9 cellular contexts compared by ENCODE assay signal in genomic region chr13:98549006-98549727, GRCh38. TPM values are rescaled to one million over a fixed set of nuclear protein-coding genes. Genes with fewer than 3 reads are reported as not detected.
DNase-seq lines count a peak whose midpoint lies in the region; TF ChIP-seq lines count a peak whose summit lies in the region.
"Had no signal": no experiment of that assay in that cellular context is flagged by ENCODE, and none has a peak within 500 bp of the region (broad histone marks: within the 10 kb centered on the region; RNA-seq: fewer than 3 reads in every experiment).

No MANE protein-coding gene starts in this region.

- H3K4me1 Mint-ChIP-seq in IgD-negative memory B cell (peaks cover 48 to 66% (median 56%) of the 10 kb centered on the region in 3 donors), nephron progenitor cell (peaks cover 60% of the 10 kb centered on the region), mesothelial cell of epicardium (peaks cover 28% of the 10 kb centered on the region)

- H3K36me3 Mint-ChIP-seq in IgD-negative memory B cell (peaks cover 9% of the 10 kb centered on the region), nephron progenitor cell (ENCODE audit: low read depth) (peaks cover 71% of the 10 kb centered on the region), mesothelial cell of epicardium (peaks cover 25% of the 10 kb centered on the region)

- TF ChIP-seq CTCF in astrocyte of the spinal cord (IDR thresholded peaks at IDR 0.05; ENCODE audit: low read depth, low read length) (no peak), nephron progenitor cell (IDR thresholded peaks at IDR 0.05) (no peak), GM13977 (IDR thresholded peaks at IDR 0.05; ENCODE audit: extremely low read depth, insufficient read depth, missing control alignments) (no peak), mesothelial cell of epicardium (IDR thresholded peaks at IDR 0.05; ENCODE audit: unreplicated experiment) (no peak)

- in situ Hi-C loops in astrocyte of the spinal cord (cut with HindIII; ENCODE audit: low sequenced_read_pairs) = no loop called here
- in situ Hi-C loops in GM13977 (cut with MboI; ENCODE audit: low pct_unique_long_range_greater_than_20kb, low sequenced_read_pairs, unreplicated experiment) = no loop called here

- no peaks in the 10 kb centered on the region for H3K27me3 Mint-ChIP-seq in IgD-negative memory B cell
- peaks cover 2% of the 10 kb centered on the region for H3K27me3 Mint-ChIP-seq in nephron progenitor cell (ENCODE audit: low read depth, poor library complexity)
- no peaks in the 10 kb centered on the region for H3K27me3 Mint-ChIP-seq in mesothelial cell of epicardium (ENCODE audit: low read depth)

- H3K4me3 Mint-ChIP-seq in IgD-negative memory B cell (peak overlapping the region in 2 of 4 donors; percentile 3 to 17), nephron progenitor cell (no peak overlapping the region), mesothelial cell of epicardium (no peak overlapping the region)

- H3K27ac Mint-ChIP-seq in IgD-negative memory B cell = peak overlapping the region in 2 of 3 donors; percentile 55 to 78
- peak overlapping the region; percentile 61 for H3K27ac Mint-ChIP-seq in nephron progenitor cell
- H3K27ac Mint-ChIP-seq in mesothelial cell of epicardium = no peak overlapping the region

- H3K9me3 Mint-ChIP-seq in IgD-negative memory B cell (no peaks in the 10 kb centered on the region), nephron progenitor cell (peaks cover 31% of the 10 kb centered on the region), mesothelial cell of epicardium (no peaks in the 10 kb centered on the region)

- H3K4me3 ChIP-seq in astrocyte of the spinal cord (ENCODE audit: low read depth, low read length) = no peak overlapping the region

- peak; percentile 94 for DNase-seq in EH (ENCODE audit: low read depth)
- peak; percentile 84 for DNase-seq in astrocyte of the spinal cord (ENCODE audit: low read depth, low spot score)
- no peak for DNase-seq in nephron progenitor cell
- DNase-seq in GM13977 (ENCODE audit: low spot score) = no peak
- no peak for DNase-seq in mesothelial cell of epicardium (ENCODE audit: low spot score in 2 of 2, unreplicated experiment in 2 of 2)
- no peak for DNase-seq in NCI-H345 (lab: John Stamatoyannopoulos, UW)
- no peak for DNase-seq in head of caudate nucleus
- DNase-seq: activated CD4-positive, alpha-beta T cell treated with anti-CD3 and anti-CD28 coated beads for 4 hours had no signal

- intact Hi-C loops in head of caudate nucleus (cut with DNase I) = no loop called here

RNA-seq across cellular contexts. Expression of gene STK24, which starts 27.7 kb away (rescaled TPM):
- polyA plus RNA-seq in IgD-negative memory B cell = 22.9 TPM
- total RNA-seq in mesothelial cell of epicardium = 85.4 to 92.1 TPM (median 88.4 TPM) in 3 replicates

Comparison
In these comparisons a context has a peak if more than half of its experiments do, and no peak if none do; other contexts are left out.
1. DNase-seq: peak in EH (single experiment) and astrocyte of the spinal cord (single experiment); none in nephron progenitor cell (single experiment), GM13977 (single experiment), mesothelial cell of epicardium (0 of 2), NCI-H345 (single experiment) and head of caudate nucleus (0 of 42).